In the genomic region with DNA sequence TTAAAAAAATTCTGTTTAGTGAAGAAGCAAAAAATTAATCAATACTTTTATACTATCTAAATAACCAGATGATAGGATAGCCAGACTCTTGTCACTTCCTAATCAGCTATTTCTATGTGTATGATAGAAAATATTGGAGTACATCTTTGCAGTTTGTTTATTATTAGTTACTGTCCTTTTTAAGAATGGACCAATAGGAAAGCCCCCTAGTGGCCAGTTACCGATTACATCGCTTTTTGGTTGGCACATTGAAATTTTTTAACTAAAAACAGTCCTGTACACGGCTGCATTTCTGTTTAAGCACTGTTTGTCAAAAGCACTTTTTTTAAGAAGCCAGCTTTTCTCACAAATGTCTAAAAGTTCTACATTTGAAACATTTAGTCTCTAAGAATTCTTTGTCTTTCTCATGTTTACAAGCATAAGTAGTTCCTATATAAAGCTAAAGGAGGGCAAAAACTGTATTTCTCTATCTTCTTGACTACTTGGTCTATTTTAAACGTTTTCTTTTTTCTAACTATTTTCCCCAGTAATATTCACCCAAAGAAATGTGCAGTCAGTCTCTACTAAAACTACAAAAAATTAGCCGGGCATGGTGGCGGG, we compare ENCODE assay signal across 9 cellular contexts.
DNase-seq lines count a peak whose midpoint lies in the region; ATAC-seq, FAIRE-seq and TF ChIP-seq lines count a peak whose summit lies in the region.
"Had no signal": no experiment of that assay in that cellular context is flagged by ENCODE, and none has a peak within 500 bp of the region (broad histone marks: within the 10 kb centered on the region; RNA-seq: fewer than 3 reads in every experiment).

No MANE protein-coding gene starts in this region.

- ATAC-seq in HG03469 (IDR thresholded peaks at IDR 0.05; ENCODE audit: unreplicated experiment) = no peak

- TF ChIP-seq CTCF in adrenal gland (IDR thresholded peaks at IDR 0.05) (peak; percentile 56 to 83 (median 66)), keratinocyte (optimal IDR thresholded peaks at IDR 0.05 in 1 of 3, IDR thresholded peaks at IDR 0.05 in 1 of 3, conservative IDR thresholded peaks at IDR 0.05 in 1 of 3; ENCODE audit: extremely low read depth in 1 of 3, insufficient read depth in 2 of 3, low read length in 3 of 3) (peak in 2 of 3 experiments; percentile 42 to 59)

- no peak for FAIRE-seq in keratinocyte (lab: Jason Lieb, UNC)

- TF ChIP-seq POLR2A in adrenal gland (IDR thresholded peaks at IDR 0.05) = no peak

- no peaks in the 10 kb centered on the region for H3K36me3 ChIP-seq in adrenal gland (replicated peaks in 1 of 2)
- H3K36me3 ChIP-seq in keratinocyte (ENCODE audit: control insufficient read depth in 2 of 2, extremely low read depth in 1 of 2, insufficient read depth in 2 of 2, low read length in 2 of 2) = no peaks in the 10 kb centered on the region
- no peaks in the 10 kb centered on the region for H3K36me3 ChIP-seq in mesendoderm (ENCODE audit: control insufficient read depth, insufficient read depth, low read length)

- H3K79me2 ChIP-seq in keratinocyte (ENCODE audit: control insufficient read depth, insufficient read depth, low read length) (no peaks in the 10 kb centered on the region), mesendoderm (ENCODE audit: control insufficient read depth, insufficient read depth, low read length) (no peaks in the 10 kb centered on the region)

- no peaks in the 10 kb centered on the region for H4K20me1 ChIP-seq in keratinocyte (ENCODE audit: control insufficient read depth, extremely low read depth, insufficient read depth, low read length)

- no peak overlapping the region for H3K4ac ChIP-seq in mesendoderm (ENCODE audit: low read depth, low read length)

- no peak overlapping the region for H3K23ac ChIP-seq in mesendoderm (ENCODE audit: low read length)

- no peak overlapping the region for H2BK15ac ChIP-seq in mesendoderm (replicated peaks; ENCODE audit: low read depth)

- H3K56ac ChIP-seq in mesendoderm (ENCODE audit: low read length) = no peak overlapping the region

- no peak overlapping the region for H3K18ac ChIP-seq in mesendoderm (ENCODE audit: low read length)

- H2BK120ac ChIP-seq in mesendoderm (ENCODE audit: low read depth, low read length) = no peak overlapping the region

- H3K9me3 ChIP-seq in adrenal gland (replicated peaks in 1 of 3) (no peaks in the 10 kb centered on the region), keratinocyte (ENCODE audit: control insufficient read depth, low read depth, low read length) (no peaks in the 10 kb centered on the region)

- H3K79me1 ChIP-seq in mesendoderm (ENCODE audit: low read length) = no peaks in the 10 kb centered on the region

- H3K27me3 ChIP-seq in adrenal gland = peaks cover 4% of the 10 kb centered on the region
- H3K27me3 ChIP-seq in keratinocyte (ENCODE audit: control insufficient read depth, extremely low read depth, insufficient read depth, low read length) = no peaks in the 10 kb centered on the region
- no peaks in the 10 kb centered on the region for H3K27me3 ChIP-seq in mesendoderm (ENCODE audit: insufficient read depth, low read length, poor library complexity)

- DNase-seq in NCI-H2081 (lab: John Stamatoyannopoulos, UW) (peak; percentile 13), NCI-H2081 treated with DMSO at 0.1 percent for 48 hours (lab: John Stamatoyannopoulos, UW) (no peak), LoVo (ENCODE audit: low spot score) (peak; percentile 56), adrenal gland (peak; percentile 20 to 68 (median 44)), keratinocyte (ENCODE audit: low read depth, low spot score) (no peak), mesendoderm (no peak)
- no peak for DNase-seq in activated CD8-positive, alpha-beta memory T cell treated with anti-CD3 and anti-CD28 coated beads for 24 hours
- DNase-seq: activated B cell treated with CpG ODN at 0.5 μM for 24 hours had no signal

- H2AFZ ChIP-seq in keratinocyte (ENCODE audit: control insufficient read depth, low read length) = no peak overlapping the region

- H3K9me1 ChIP-seq in keratinocyte (ENCODE audit: control insufficient read depth, extremely low read depth, insufficient read depth, low read length) = no peaks in the 10 kb centered on the region

- H3K27ac ChIP-seq in adrenal gland (no peak overlapping the region), keratinocyte (ENCODE audit: control insufficient read depth, insufficient read depth, low read length) (no peak overlapping the region), mesendoderm (ENCODE audit: low read depth, low read length) (no peak overlapping the region)

- H4K8ac ChIP-seq in mesendoderm (ENCODE audit: low read depth, low read length) = no peak overlapping the region

- no peak overlapping the region for H3K4me2 ChIP-seq in keratinocyte (ENCODE audit: control insufficient read depth, extremely low read depth, insufficient read depth, low read depth, low read length)
- no peak overlapping the region for H3K4me2 ChIP-seq in mesendoderm (ENCODE audit: low read length)

- H3K4me3 ChIP-seq in adrenal gland (no peak overlapping the region), keratinocyte (ENCODE audit: control insufficient read depth in 2 of 3, extremely low read depth in 1 of 3, insufficient read depth in 2 of 3, low read depth in 1 of 3, low read length in 3 of 3) (no peak overlapping the region), mesendoderm (ENCODE audit: low read length) (no peak overlapping the region)

- H3K9ac ChIP-seq in keratinocyte (ENCODE audit: control insufficient read depth, extremely low read depth, insufficient read depth, low read length) = no peak overlapping the region
- no peak overlapping the region for H3K9ac ChIP-seq in mesendoderm (ENCODE audit: low read length)

- intact Hi-C loops in adrenal gland (cut with DNase I) = loop anchor here in 1 of 2 donors (5.0 kb wide), 2 partner anchors 309 to 324 kb away; no protein-coding TSS in a partner anchor

- no peak overlapping the region for H4K5ac ChIP-seq in mesendoderm (ENCODE audit: low read length)

- WGBS in adrenal gland, 4 donors = 31 to 35% (median 34%) methylated on average over 6 of the region's 6 CpGs
- no CpG with 5 or more reads among the region's 6 CpGs for WGBS in mesendoderm (ENCODE audit: extremely low coverage, insufficient coverage, low lambda C conversion rate)

- H3K4me1 ChIP-seq in adrenal gland (replicated peaks in 1 of 2) (no peaks in the 10 kb centered on the region), keratinocyte (ENCODE audit: control insufficient read depth, extremely low read depth, insufficient read depth, low read length) (no peaks in the 10 kb centered on the region), mesendoderm (ENCODE audit: control insufficient read depth, low read depth, low read length) (no peaks in the 10 kb centered on the region)

- no peak overlapping the region for H2BK5ac ChIP-seq in mesendoderm (ENCODE audit: low read length)

- dilution Hi-C loops in keratinocyte (cut with MboI; ENCODE audit: extremely low pct_ligation_motif_present, low sequenced_read_pairs) = no loop called here

- H2AK5ac ChIP-seq in mesendoderm (ENCODE audit: low read length) = no peak overlapping the region

Comparison
In these comparisons a context has a peak if more than half of its experiments do, and no peak if none do; other contexts are left out.
1. DNase-seq: peak in NCI-H2081 (2 of 2), LoVo (single experiment) and adrenal gland (7 of 7); none in NCI-H2081 treated with DMSO at 0.1 percent for 48 hours (single experiment), keratinocyte (single experiment), mesendoderm (single experiment) and activated CD8-positive, alpha-beta memory T cell treated with anti-CD3 and anti-CD28 coated beads for 24 hours (single experiment).